11 cellular contexts compared by ENCODE assay signal in the genomic region with DNA sequence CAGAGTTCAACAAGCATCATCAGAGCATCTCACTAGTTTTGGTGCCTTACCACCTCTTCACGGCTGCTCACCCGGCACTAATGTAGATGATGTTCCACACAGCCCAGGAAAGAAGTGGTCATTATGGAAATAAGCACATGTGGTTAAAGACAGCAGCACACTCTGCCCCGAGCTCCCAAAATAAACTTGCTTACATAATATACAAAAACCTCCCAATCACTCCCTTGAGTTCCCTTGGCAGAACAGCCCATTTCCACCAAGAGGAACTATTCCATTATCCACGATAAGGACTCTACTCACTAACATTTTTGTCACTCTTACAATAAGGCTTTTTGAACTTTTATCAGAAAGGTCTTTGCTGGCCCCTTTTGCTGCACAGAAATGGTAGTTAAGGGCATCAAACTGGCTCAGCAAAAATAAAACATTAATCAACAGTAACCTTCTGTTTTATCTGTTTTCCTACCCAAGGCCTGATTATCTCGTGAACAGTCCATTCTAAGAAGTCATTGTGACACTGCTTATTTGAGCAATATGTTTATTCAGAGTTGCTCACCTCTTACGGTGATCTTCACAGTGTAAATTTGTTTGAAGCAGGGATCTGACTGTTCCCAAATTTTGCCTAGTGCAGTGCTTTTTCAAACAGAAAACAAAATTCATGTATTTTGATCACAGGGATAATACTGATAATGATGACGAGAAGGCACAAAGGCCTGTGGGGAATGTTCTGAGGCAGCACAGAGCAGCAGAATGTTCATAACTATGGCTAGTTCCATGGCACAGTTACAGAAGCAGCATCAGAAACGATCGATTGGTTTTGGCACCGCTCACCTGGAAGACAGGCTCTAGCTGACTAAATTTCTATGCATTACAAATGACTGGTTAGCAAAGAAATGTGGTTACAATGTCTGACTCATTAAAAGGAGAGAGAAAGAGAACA.
DNase-seq lines count a peak whose midpoint lies in the region; ATAC-seq and TF ChIP-seq lines count a peak whose summit lies in the region.
"Had no signal": no experiment of that assay in that cellular context is flagged by ENCODE, and none has a peak within 500 bp of the region (broad histone marks: within the 10 kb centered on the region; RNA-seq: fewer than 3 reads in every experiment).

No MANE protein-coding gene starts in this region.

- DNase-seq in activated CD4-positive, alpha-beta T cell treated with anti-CD3 and anti-CD28 coated beads for 36 hours: no peak
- no peak for DNase-seq in activated CD4-positive, alpha-beta T cell treated with anti-CD3 and anti-CD28 coated beads, Interleukin-2, amount 10 ng/mL, durations not matched to agents 24 days and 14 days
- DNase-seq in body of pancreas (peak; percentile 35 to 62 (median 46)), nephron progenitor cell (no peak), cortex of kidney (lab: John Stamatoyannopoulos, UW) (no peak), spleen (no peak)
- DNase-seq in activated naive CD4-positive, alpha-beta T cell treated with anti-CD3 and anti-CD28 coated beads, Interleukin-2, amount 10 ng/mL, durations not matched to agents 7 days and 5 days: no peak
- DNase-seq: islet precursor cell had no signal

- no peaks in the 10 kb centered on the region for H3K36me3 Mint-ChIP-seq in activated CD4-positive, alpha-beta T cell treated with anti-CD3 and anti-CD28 coated beads for 36 hours (ENCODE audit: low read depth)
- no peaks in the 10 kb centered on the region for H3K36me3 Mint-ChIP-seq in activated CD4-positive, alpha-beta T cell treated with anti-CD3 and anti-CD28 coated beads, Interleukin-2, amount 10 ng/mL, durations not matched to agents 24 days and 14 days (ENCODE audit: low read depth)
- no peaks in the 10 kb centered on the region for H3K36me3 Mint-ChIP-seq in activated naive CD4-positive, alpha-beta T cell treated with anti-CD3 and anti-CD28 coated beads, Interleukin-2, amount 10 ng/mL, durations not matched to agents 7 days and 5 days
- peaks cover 40% of the 10 kb centered on the region for H3K36me3 Mint-ChIP-seq in nephron progenitor cell (ENCODE audit: low read depth)

- peak overlapping the region in 2 of 4 donors; percentile 33 to 45 for H3K27ac ChIP-seq in body of pancreas
- H3K27ac ChIP-seq in liver (ENCODE audit: low read depth in 1 of 2, low read length in 2 of 2): peak overlapping the region; percentile 86 to 89
- peak overlapping the region in 4 of 8 donors; percentile 2 to 46 (median 28) for H3K27ac ChIP-seq in spleen
- H3K27ac ChIP-seq: A549 had no signal

- H3K4me1 Mint-ChIP-seq in activated CD4-positive, alpha-beta T cell treated with anti-CD3 and anti-CD28 coated beads for 36 hours: no peaks in the 10 kb centered on the region
- H3K4me1 Mint-ChIP-seq in activated CD4-positive, alpha-beta T cell treated with anti-CD3 and anti-CD28 coated beads, Interleukin-2, amount 10 ng/mL, durations not matched to agents 24 days and 14 days: no peaks in the 10 kb centered on the region
- no peaks in the 10 kb centered on the region for H3K4me1 Mint-ChIP-seq in activated naive CD4-positive, alpha-beta T cell treated with anti-CD3 and anti-CD28 coated beads, Interleukin-2, amount 10 ng/mL, durations not matched to agents 7 days and 5 days
- H3K4me1 Mint-ChIP-seq in nephron progenitor cell: peaks cover 24% of the 10 kb centered on the region
- H3K4me1 Mint-ChIP-seq: activated T-helper 17 cell treated with anti-CD3 and anti-CD28 coated beads, Interleukin-2, amount 50 U/mL, for 72 hours had no signal

- TF ChIP-seq POLR2A in body of pancreas (IDR thresholded peaks at IDR 0.05) (no peak), spleen (IDR thresholded peaks at IDR 0.05) (no peak)

- no peak for TF ChIP-seq CTCF in body of pancreas (IDR thresholded peaks at IDR 0.05)
- peak; percentile 8 for TF ChIP-seq CTCF in liver (IDR thresholded peaks at IDR 0.05; ENCODE audit: low read depth, low read length, missing input control)
- no peak for TF ChIP-seq CTCF in nephron progenitor cell (IDR thresholded peaks at IDR 0.05)
- TF ChIP-seq CTCF in spleen (IDR thresholded peaks at IDR 0.05 in 8 of 11, conservative IDR thresholded peaks at IDR 0.05 in 3 of 11): no peak

- intact Hi-C loops in activated CD4-positive, alpha-beta T cell treated with anti-CD3 and anti-CD28 coated beads for 36 hours (cut with DNase I, micrococcal nuclease): no loop called here
- intact Hi-C loops in activated CD4-positive, alpha-beta T cell treated with anti-CD3 and anti-CD28 coated beads, Interleukin-2, amount 10 ng/mL, durations not matched to agents 24 days and 14 days (cut with micrococcal nuclease): no loop called here
- intact Hi-C loops in body of pancreas (cut with DNase I): no loop called here
- intact Hi-C loops in spleen (cut with DNase I; ENCODE audit: low total_unique reads): no loop called here

- no peak overlapping the region for H3K4me3 Mint-ChIP-seq in activated CD4-positive, alpha-beta T cell treated with anti-CD3 and anti-CD28 coated beads for 36 hours
- H3K4me3 Mint-ChIP-seq in activated CD4-positive, alpha-beta T cell treated with anti-CD3 and anti-CD28 coated beads, Interleukin-2, amount 10 ng/mL, durations not matched to agents 24 days and 14 days: no peak overlapping the region
- no peak overlapping the region for H3K4me3 Mint-ChIP-seq in activated naive CD4-positive, alpha-beta T cell treated with anti-CD3 and anti-CD28 coated beads, Interleukin-2, amount 10 ng/mL, durations not matched to agents 7 days and 5 days
- no peak overlapping the region for H3K4me3 Mint-ChIP-seq in nephron progenitor cell
- H3K4me3 Mint-ChIP-seq: activated T-helper 17 cell treated with anti-CD3 and anti-CD28 coated beads, Interleukin-2, amount 50 U/mL, for 72 hours had no signal

- POLR2A ChIA-PET in activated CD4-positive, alpha-beta T cell treated with anti-CD3 and anti-CD28 coated beads for 36 hours (lab: Charles Lee): no interaction called here

- H3K27ac Mint-ChIP-seq in activated CD4-positive, alpha-beta T cell treated with anti-CD3 and anti-CD28 coated beads for 36 hours: no peak overlapping the region
- H3K27ac Mint-ChIP-seq in activated CD4-positive, alpha-beta T cell treated with anti-CD3 and anti-CD28 coated beads, Interleukin-2, amount 10 ng/mL, durations not matched to agents 24 days and 14 days: no peak overlapping the region
- no peak overlapping the region for H3K27ac Mint-ChIP-seq in activated naive CD4-positive, alpha-beta T cell treated with anti-CD3 and anti-CD28 coated beads, Interleukin-2, amount 10 ng/mL, durations not matched to agents 7 days and 5 days
- H3K27ac Mint-ChIP-seq in nephron progenitor cell: no peak overlapping the region
- H3K27ac Mint-ChIP-seq: activated T-helper 17 cell treated with anti-CD3 and anti-CD28 coated beads, Interleukin-2, amount 50 U/mL, for 72 hours had no signal

- H3K4me1 ChIP-seq in body of pancreas: peaks cover 17% of the 10 kb centered on the region
- peaks cover 5 to 25% (median 20%) of the 10 kb centered on the region in 4 donors for H3K4me1 ChIP-seq in liver (ENCODE audit: control insufficient read depth in 4 of 4, insufficient read depth in 4 of 4, low read length in 3 of 4)
- peaks cover 0 to 11% (median 3%) of the 10 kb centered on the region in 6 donors for H3K4me1 ChIP-seq in spleen
- H3K4me1 ChIP-seq: A549 had no signal

- peaks cover 2% of the 10 kb centered on the region for H3K9me3 Mint-ChIP-seq in activated CD4-positive, alpha-beta T cell treated with anti-CD3 and anti-CD28 coated beads for 36 hours (ENCODE audit: low read depth)
- H3K9me3 Mint-ChIP-seq in activated CD4-positive, alpha-beta T cell treated with anti-CD3 and anti-CD28 coated beads, Interleukin-2, amount 10 ng/mL, durations not matched to agents 24 days and 14 days: no peaks in the 10 kb centered on the region
- H3K9me3 Mint-ChIP-seq in activated naive CD4-positive, alpha-beta T cell treated with anti-CD3 and anti-CD28 coated beads, Interleukin-2, amount 10 ng/mL, durations not matched to agents 7 days and 5 days: no peaks in the 10 kb centered on the region
- H3K9me3 Mint-ChIP-seq in nephron progenitor cell: peaks cover 28% of the 10 kb centered on the region

- 28 to 35% methylated on average over 10 of the region's 10 CpGs for WGBS in body of pancreas, 2 donors
- 30% methylated on average over 10 of the region's 10 CpGs for WGBS in liver
- 70 to 79% (median 77%) methylated on average over 10 of the region's 10 CpGs for WGBS in spleen, 5 donors

- H3K36me3 ChIP-seq in body of pancreas (replicated peaks in 1 of 2; ENCODE audit: insufficient read depth in 1 of 2, low read depth in 2 of 2) (no peaks in the 10 kb centered on the region), liver (ENCODE audit: control insufficient read depth in 4 of 4, insufficient read depth in 3 of 4, low read depth in 1 of 4, low read length in 3 of 4) (no peaks in the 10 kb centered on the region), spleen (no peaks in the 10 kb centered on the region)

- no peak overlapping the region for H3K4me3 ChIP-seq in body of pancreas
- H3K4me3 ChIP-seq in liver (ENCODE audit: low read depth in 1 of 3, low read length in 3 of 3): no peak overlapping the region
- H3K4me3 ChIP-seq in spleen: no peak overlapping the region
- H3K4me3 ChIP-seq: A549 had no signal

- no peaks in the 10 kb centered on the region for H3K27me3 Mint-ChIP-seq in activated CD4-positive, alpha-beta T cell treated with anti-CD3 and anti-CD28 coated beads for 36 hours
- no peaks in the 10 kb centered on the region for H3K27me3 Mint-ChIP-seq in activated CD4-positive, alpha-beta T cell treated with anti-CD3 and anti-CD28 coated beads, Interleukin-2, amount 10 ng/mL, durations not matched to agents 24 days and 14 days
- no peaks in the 10 kb centered on the region for H3K27me3 Mint-ChIP-seq in activated naive CD4-positive, alpha-beta T cell treated with anti-CD3 and anti-CD28 coated beads, Interleukin-2, amount 10 ng/mL, durations not matched to agents 7 days and 5 days
- H3K27me3 Mint-ChIP-seq in nephron progenitor cell (ENCODE audit: low read depth, poor library complexity): peaks cover 7% of the 10 kb centered on the region

- H3K27me3 ChIP-seq in body of pancreas: no peaks in the 10 kb centered on the region
- no peaks in the 10 kb centered on the region for H3K27me3 ChIP-seq in liver (ENCODE audit: control insufficient read depth in 4 of 4, insufficient read depth in 4 of 4, low read length in 3 of 4)
- H3K27me3 ChIP-seq in spleen (replicated peaks in 1 of 7): no peaks in the 10 kb centered on the region

- H3K9me3 ChIP-seq in body of pancreas (no peaks in the 10 kb centered on the region), liver (ENCODE audit: control insufficient read depth in 4 of 4, low read length in 3 of 4) (no peaks in the 10 kb centered on the region), spleen (peaks cover 0 to 3% (median 0%) of the 10 kb centered on the region in 8 donors)
- H3K9me3 ChIP-seq: A549 had no signal

- H3K9ac ChIP-seq in liver (ENCODE audit: low read depth in 1 of 2, low read length in 2 of 2): peak overlapping the region in 1 of 2 donors; percentile 47

- peak; percentile 71 to 75 for TF ChIP-seq RAD21 in liver (IDR thresholded peaks at IDR 0.05)

- ATAC-seq in activated CD4-positive, alpha-beta T cell treated with anti-CD3 and anti-CD28 coated beads for 36 hours: peak; percentile 30
- peak; percentile 65 for ATAC-seq in body of pancreas
- ATAC-seq: A549; activated T-helper 17 cell treated with anti-CD3 and anti-CD28 coated beads, Interleukin-2, amount 50 U/mL, for 72 hours had no signal

- CTCF ChIA-PET in activated CD4-positive, alpha-beta T cell treated with anti-CD3 and anti-CD28 coated beads for 36 hours (lab: Charles Lee): no interaction called here
- CTCF ChIA-PET in activated naive CD4-positive, alpha-beta T cell treated with anti-CD3 and anti-CD28 coated beads, Interleukin-2, amount 10 ng/mL, durations not matched to agents 7 days and 5 days (lab: Charles Lee): no interaction called here

Comparison
In these comparisons a context has a peak if more than half of its experiments do, and no peak if none do; other contexts are left out.
1. DNase-seq: peak in body of pancreas (4 of 4); none in activated CD4-positive, alpha-beta T cell treated with anti-CD3 and anti-CD28 coated beads for 36 hours (single experiment), activated CD4-positive, alpha-beta T cell treated with anti-CD3 and anti-CD28 coated beads, Interleukin-2, amount 10 ng/mL, durations not matched to agents 24 days and 14 days (single experiment), activated naive CD4-positive, alpha-beta T cell treated with anti-CD3 and anti-CD28 coated beads, Interleukin-2, amount 10 ng/mL, durations not matched to agents 7 days and 5 days (single experiment), nephron progenitor cell (single experiment), cortex of kidney (single experiment) and spleen (single experiment).